In the genomic region with DNA sequence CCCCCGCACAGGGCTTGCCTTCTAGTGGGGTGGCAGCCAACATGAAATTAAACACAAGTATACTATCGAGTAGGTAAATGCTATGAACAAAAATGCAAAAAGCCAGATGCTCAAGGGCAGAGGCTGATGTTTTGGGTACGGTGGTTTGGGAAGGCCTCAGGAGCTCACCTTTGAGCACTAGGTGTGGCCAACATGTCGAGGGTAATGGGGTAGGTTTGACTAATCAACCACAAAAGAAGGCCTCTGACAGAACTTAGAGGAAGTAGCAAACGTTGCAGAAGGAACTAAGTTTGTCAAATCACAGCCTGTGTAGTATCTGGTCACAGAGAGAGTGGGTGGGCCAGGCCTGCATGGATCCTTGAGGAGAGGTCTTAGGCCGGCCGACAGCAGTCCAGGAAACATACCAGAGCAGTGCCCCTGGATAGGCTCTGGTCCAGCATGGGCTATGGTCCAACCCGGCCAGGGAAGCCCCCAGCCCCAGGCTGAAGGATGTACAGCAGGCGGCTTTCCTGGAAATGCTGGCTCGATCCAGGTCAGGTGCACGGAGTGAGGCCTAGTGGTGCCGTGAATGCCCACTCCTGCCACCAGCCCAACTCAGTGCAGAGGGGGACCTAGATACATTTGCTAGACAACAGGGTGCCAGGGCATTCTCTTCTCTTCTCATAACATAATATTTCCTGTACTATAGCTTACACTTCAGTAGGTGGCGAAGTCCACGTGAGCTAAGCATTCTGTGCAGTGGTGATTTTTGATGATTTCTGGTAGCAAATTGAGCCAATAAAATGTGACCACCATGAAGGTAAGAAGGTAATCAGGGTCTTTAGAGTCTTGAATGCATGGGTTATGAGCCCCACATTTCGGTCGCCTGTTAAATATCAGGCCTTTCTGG, we compare ENCODE assay signal across 9 cellular contexts. TPM values are rescaled to one million over a fixed set of nuclear protein-coding genes. Genes with fewer than 3 reads are reported as not detected.
A peak's percentile ranks its signal among the peaks of the same experiment; 100 is the strongest.
DNase-seq lines count a peak whose midpoint lies in the region; ATAC-seq, FAIRE-seq and TF ChIP-seq lines count a peak whose summit lies in the region.
"Had no signal": no experiment of that assay in that cellular context is flagged by ENCODE, and none has a peak within 500 bp of the region (broad histone marks: within the 10 kb centered on the region; RNA-seq: fewer than 3 reads in every experiment).

No MANE protein-coding gene starts in this region.

- no peaks in the 10 kb centered on the region for H3K27me3 ChIP-seq in K562 (ENCODE audit: control insufficient read depth in 2 of 2, insufficient read depth in 2 of 2, low read length in 2 of 2)
- H3K27me3 ChIP-seq in psoas muscle (ENCODE audit: insufficient read depth in 3 of 3, low read length in 2 of 3), result no peaks in the 10 kb centered on the region

- no peak overlapping the region for H3K27ac Mint-ChIP-seq in Calu3 (ENCODE audit: unreplicated experiment)

- H3K4me2 ChIP-seq in K562 (ENCODE audit: insufficient read depth, low read length), result 0 out of 2 replicates have a peak overlapping the region, but pooled peaks have one; percentile 2

- no peak for TF ChIP-seq POLR2A in K562 (conservative IDR thresholded peaks at IDR 0.05)

- H3K4me1 Mint-ChIP-seq in Calu3 (ENCODE audit: low read depth, unreplicated experiment), result peaks cover 16% of the 10 kb centered on the region

- TF ChIP-seq EP300 in K562 (IDR thresholded peaks at IDR 0.05; ENCODE audit: low read length), result no peak

- 63% methylated on average over 15 of the region's 16 CpGs for WGBS in K562 (ENCODE audit: insufficient coverage, low coverage, missing lambda C conversion rate)
- 74 to 80% (median 78%) methylated on average over 16 of the region's 16 CpGs for WGBS in psoas muscle, 3 donors

- FAIRE-seq in K562 (lab: Jason Lieb, UNC), result peak; percentile 69

- TF ChIP-seq RAD21 in K562 (CRISPR knock-in tag; conservative IDR thresholded peaks at IDR 0.05 in 1 of 2, IDR thresholded peaks at IDR 0.05 in 1 of 2), result no peak; a peak in 1 of 4 replicates

- in situ Hi-C loops in K562 (cut with MboI), result no loop called here

- H3K36me3 Mint-ChIP-seq in Calu3 (ENCODE audit: insufficient read depth, unreplicated experiment), result no peaks in the 10 kb centered on the region

- CTCF ChIA-PET in K562 (lab: Yijun Ruan, JAX; ENCODE audit: low intra/inter-chr PET ratio) (no interaction called here), Calu3 (lab: Charles Lee) (no interaction called here)

- no peaks in the 10 kb centered on the region for H4K20me1 ChIP-seq in K562 (replicated peaks; ENCODE audit: control insufficient read depth, insufficient read depth, low read length)

- ATAC-seq in HG03558 (IDR thresholded peaks at IDR 0.05; ENCODE audit: extremely low read depth, unreplicated experiment) (peak; percentile 76), K562 (no peak), psoas muscle (peak in 1 of 4 donors; percentile 6)

- H3K27ac ChIP-seq in K562 (ENCODE audit: extremely low read depth, low read depth, low read length) (peak overlapping the region; percentile 82), psoas muscle (peak overlapping the region; percentile 96)

- H3K9me1 ChIP-seq in K562 (ENCODE audit: control insufficient read depth, insufficient read depth, low read length), result no peaks in the 10 kb centered on the region

- TF ChIP-seq CTCF in GM20000 (IDR thresholded peaks at IDR 0.05; ENCODE audit: extremely low read depth, missing control alignments) (no peak), K562 (IDR thresholded peaks at IDR 0.05 in 2 of 3, conservative IDR thresholded peaks at IDR 0.05 in 1 of 3; ENCODE audit: insufficient read depth in 2 of 3, low read depth in 1 of 3, low read length in 3 of 3) (no peak), psoas muscle (IDR thresholded peaks at IDR 0.05) (no peak), Calu3 (IDR thresholded peaks at IDR 0.05; ENCODE audit: unreplicated experiment) (no peak)

- H3K4me1 ChIP-seq in K562 (replicated peaks in 1 of 2; ENCODE audit: control insufficient read depth in 2 of 2, insufficient read depth in 2 of 2, low read length in 2 of 2) (peaks cover 51 to 92% of the 10 kb centered on the region in 2 experiments), psoas muscle (peaks cover 74% of the 10 kb centered on the region)

- H3K79me2 ChIP-seq in K562 (ENCODE audit: control insufficient read depth, insufficient read depth, low read length), result no peaks in the 10 kb centered on the region

- intact Hi-C loops in K562 (cut with micrococcal nuclease) (no loop called here), psoas muscle (cut with DNase I) (no loop called here), Calu3 (cut with micrococcal nuclease; ENCODE audit: unreplicated experiment) (no loop called here)

- H3K27me3 Mint-ChIP-seq in Calu3 (ENCODE audit: unreplicated experiment), result no peaks in the 10 kb centered on the region

- H3K4me3 ChIP-seq in K562 (no peak overlapping the region), psoas muscle (no peak overlapping the region)

- POLR2A ChIA-PET in K562 (lab: Yijun Ruan, JAX), result interaction anchor here (0.7 to 5.9 kb wide), 3 partner anchors 7 to 33 kb away, joined by 4 to 35 read pairs (median 7); no protein-coding TSS in a partner anchor

- H3K36me3 ChIP-seq in K562 (ENCODE audit: control insufficient read depth, insufficient read depth, low read length) (no peaks in the 10 kb centered on the region), psoas muscle (ENCODE audit: insufficient read depth in 1 of 2, low read depth in 1 of 2) (no peaks in the 10 kb centered on the region)

- H3K9me3 ChIP-seq in K562 (replicated peaks; ENCODE audit: control insufficient read depth, insufficient read depth, low read depth, low read length), result no peaks in the 10 kb centered on the region
- H3K9me3 ChIP-seq in psoas muscle, result no peaks in the 10 kb centered on the region

- H3K4me3 Mint-ChIP-seq in Calu3 (ENCODE audit: low read depth, unreplicated experiment), result no peak overlapping the region

- H3K9me3 Mint-ChIP-seq in Calu3 (ENCODE audit: low read depth, unreplicated experiment), result no peaks in the 10 kb centered on the region

- BruUV-seq in K562 (replicated peaks; lab: Mats Ljungman, UMichigan) (no TSS peak), Calu3 (replicated peaks; lab: Mats Ljungman, UMichigan) (no TSS peak)

- H2AFZ ChIP-seq in K562 (ENCODE audit: low read depth, low read length), result peak overlapping the region; percentile 83

- peak; percentile 31 for DNase-seq in GM20000 (ENCODE audit: low spot score)
- no peak for DNase-seq in K562 (ENCODE audit: extremely low read depth in 1 of 4, low spot score in 3 of 4)
- DNase-seq in psoas muscle, result peak in 1 of 2 donors; percentile 66
- no peak for DNase-seq in Calu3
- no peak for DNase-seq in NCI-H510A (lab: John Stamatoyannopoulos, UW)
- no peak for DNase-seq in HPDE6-E6E7 (ENCODE audit: extremely low spot score)
- no peak for DNase-seq in activated gamma-delta T cell treated with Interleukin-2 at 50 U/mL for 16 hours

- H3K9ac ChIP-seq in K562 (ENCODE audit: insufficient read depth in 1 of 2, low read depth in 2 of 2, low read length in 2 of 2), result peak overlapping the region; percentile 62 to 70

TF ChIP-seq in K562, 482 proteins besides CTCF, POLR2A, EP300 and RAD21 (continues in another document):
- TF ChIP-seq SUPT5H (IDR thresholded peaks at IDR 0.05) (no peak), EGR1 (conservative IDR thresholded peaks at IDR 0.05) (no peak), PTTG1 (tag; IDR thresholded peaks at IDR 0.05; ENCODE audit: low read depth) (0 out of 2 replicates have a peak, but pooled peaks have one; percentile 8), CAMTA2 (CRISPR knock-in tag; conservative IDR thresholded peaks at IDR 0.05) (no peak)
- TF ChIP-seq, protein P1, sequence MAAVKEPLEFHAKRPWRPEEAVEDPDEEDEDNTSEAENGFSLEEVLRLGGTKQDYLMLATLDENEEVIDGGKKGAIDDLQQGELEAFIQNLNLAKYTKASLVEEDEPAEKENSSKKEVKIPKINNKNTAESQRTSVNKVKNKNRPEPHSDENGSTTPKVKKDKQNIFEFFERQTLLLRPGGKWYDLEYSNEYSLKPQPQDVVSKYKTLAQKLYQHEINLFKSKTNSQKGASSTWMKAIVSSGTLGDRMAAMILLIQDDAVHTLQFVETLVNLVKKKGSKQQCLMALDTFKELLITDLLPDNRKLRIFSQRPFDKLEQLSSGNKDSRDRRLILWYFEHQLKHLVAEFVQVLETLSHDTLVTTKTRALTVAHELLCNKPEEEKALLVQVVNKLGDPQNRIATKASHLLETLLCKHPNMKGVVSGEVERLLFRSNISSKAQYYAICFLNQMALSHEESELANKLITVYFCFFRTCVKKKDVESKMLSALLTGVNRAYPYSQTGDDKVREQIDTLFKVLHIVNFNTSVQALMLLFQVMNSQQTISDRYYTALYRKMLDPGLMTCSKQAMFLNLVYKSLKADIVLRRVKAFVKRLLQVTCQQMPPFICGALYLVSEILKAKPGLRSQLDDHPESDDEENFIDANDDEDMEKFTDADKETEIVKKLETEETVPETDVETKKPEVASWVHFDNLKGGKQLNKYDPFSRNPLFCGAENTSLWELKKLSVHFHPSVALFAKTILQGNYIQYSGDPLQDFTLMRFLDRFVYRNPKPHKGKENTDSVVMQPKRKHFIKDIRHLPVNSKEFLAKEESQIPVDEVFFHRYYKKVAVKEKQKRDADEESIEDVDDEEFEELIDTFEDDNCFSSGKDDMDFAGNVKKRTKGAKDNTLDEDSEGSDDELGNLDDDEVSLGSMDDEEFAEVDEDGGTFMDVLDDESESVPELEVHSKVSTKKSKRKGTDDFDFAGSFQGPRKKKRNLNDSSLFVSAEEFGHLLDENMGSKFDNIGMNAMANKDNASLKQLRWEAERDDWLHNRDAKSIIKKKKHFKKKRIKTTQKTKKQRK (IDR thresholded peaks at IDR 0.05; ENCODE audit: borderline replicate concordance, low read depth, low read length), result no peak

RNA-seq across cellular contexts. Expression of a gene that starts 56.3 kb away (rescaled TPM):
- 0.16 and 0.39 TPM in 2 replicates for total RNA-seq in K562 (2011; cell fraction: chromatin; rRNA removed; ENCODE audit: low replicate concordance)
- total RNA-seq in K562 (2011; cell fraction: nucleolus; rRNA removed), result 0.26 and 0.33 TPM in 2 replicates
- total RNA-seq in K562 (2011; cell fraction: nucleoplasm; rRNA removed), result 0.44 and 0.61 TPM in 2 replicates
- total RNA-seq in K562 (2014; rRNA removed), result 0.05 and 0.12 TPM in 2 replicates
- 0.04 and 0.10 TPM in 2 replicates for total RNA-seq in K562 (2014; rRNA removed; fragmentation: Illumina TruSeq; extraction: Trizol)
- total RNA-seq in K562 (2015; rRNA removed; fragmentation: Illumina TruSeq; extraction: Trizol), result 0.04 TPM in 2 replicates
- 0.20 and 0.25 TPM in 2 replicates for total RNA-seq in K562 (2021)
- polyA plus RNA-seq in K562 (2011; rRNA removed), result 0.12 and 0.20 TPM in 2 replicates
- 0.09 and 0.15 TPM in 2 replicates for polyA plus RNA-seq in K562 (2011; cell fraction: cytosol; rRNA removed)
- 0.17 and 0.21 TPM in 2 replicates for polyA plus RNA-seq in K562 (2011; cell fraction: nucleus; rRNA removed)
- 0.03 and 0.06 TPM in 2 replicates for polyA plus RNA-seq in K562 (2012)
- 0.07 TPM in 2 replicates for polyA plus RNA-seq in K562 (2014; fragmentation: Illumina TruSeq; extraction: Trizol)
- under 1 TPM; 0.03 TPM for polyA plus RNA-seq in K562 (2014; fragmentation: Nextera tagmentation; extraction: Ambion mirVana)
- 0.03 and 0.08 TPM in 2 replicates for polyA plus RNA-seq in K562 (2014; rRNA removed)
- 0.21 and 0.42 TPM in 2 replicates for polyA minus RNA-seq in K562 (2011; rRNA and poly(A)+ RNA removed)
- 0.27 and 0.29 TPM in 2 replicates for polyA minus RNA-seq in K562 (2011; cell fraction: cytosol; rRNA and poly(A)+ RNA removed)
- polyA minus RNA-seq in K562 (2011; cell fraction: nucleus; rRNA and poly(A)+ RNA removed), result under 0.01 and 0.13 TPM in 2 replicates
- 10 to 100 TPM; 17.6 to 35.7 (median 34.6) TPM for total RNA-seq in psoas muscle
- 10 to 100 TPM in 1 of 3 donors, 1 to 10 TPM in 2; 7.7 to 15.5 (median 9.5) TPM for polyA plus RNA-seq in psoas muscle
- total RNA-seq in Calu3 (2022), result not detected in 2 replicates
- total RNA-seq: NCI-H460 had no signal

Comparison
In these comparisons a context has a peak if more than half of its experiments do, and no peak if none do; other contexts are left out.
1. RNA of a gene that starts 56.3 kb away (total RNA-seq): 17.6 to 35.7 TPM in psoas muscle; 0.04 to 0.61 TPM in K562 and not detected in Calu3; every median in the first group is over 10 times any median in the second.